Comparison of ENCODE assay signal across 1 cellular context in the genomic region with DNA sequence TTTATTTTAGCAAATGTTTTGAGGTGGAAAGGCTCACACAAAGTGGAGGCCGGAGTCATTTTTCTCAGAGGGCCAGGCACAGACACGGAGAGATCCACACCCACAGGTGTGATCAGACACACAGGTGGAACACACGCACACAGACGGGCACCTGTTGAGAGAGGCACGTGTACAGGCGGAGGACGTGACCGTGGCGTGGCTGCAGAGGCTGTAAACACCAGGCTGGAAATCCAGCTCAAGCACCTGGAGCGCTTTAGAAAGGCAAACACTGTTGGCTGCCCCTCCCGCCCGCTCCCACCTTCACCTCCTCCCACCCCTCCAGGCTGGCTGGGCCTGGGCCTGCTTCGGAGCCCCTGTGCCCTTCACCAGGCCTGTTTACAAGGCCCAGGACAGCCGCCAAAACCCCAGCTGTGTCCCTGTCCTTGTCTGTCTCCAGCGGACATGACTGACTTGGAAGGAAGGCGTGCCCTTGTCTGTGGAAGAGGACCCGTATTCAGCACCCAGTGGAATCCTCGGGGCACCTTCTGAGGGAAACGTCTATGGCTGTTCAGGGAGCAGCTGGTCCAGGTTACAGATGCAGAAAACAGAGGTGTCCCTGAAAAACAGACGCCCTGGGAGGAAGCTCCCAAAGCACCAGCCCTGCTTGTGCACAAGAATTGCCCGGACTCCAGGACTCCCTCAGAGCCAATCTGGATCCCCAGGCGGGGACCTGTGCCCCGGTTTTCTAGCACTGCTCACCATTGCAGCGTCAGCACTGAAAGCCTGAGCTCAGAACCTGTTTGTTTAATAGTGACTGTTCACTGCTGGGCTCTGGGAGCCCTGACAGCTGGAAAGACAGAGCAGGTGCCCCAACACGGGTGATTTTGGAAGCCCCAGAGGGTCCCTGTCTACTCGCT.
TF ChIP-seq lines count a peak whose summit lies in the region.

No MANE protein-coding gene starts in this region.

TF ChIP-seq in K562, 482 proteins besides CTCF, POLR2A, EP300 and RAD21 (continued from another document):
- TF ChIP-seq, protein P1, sequence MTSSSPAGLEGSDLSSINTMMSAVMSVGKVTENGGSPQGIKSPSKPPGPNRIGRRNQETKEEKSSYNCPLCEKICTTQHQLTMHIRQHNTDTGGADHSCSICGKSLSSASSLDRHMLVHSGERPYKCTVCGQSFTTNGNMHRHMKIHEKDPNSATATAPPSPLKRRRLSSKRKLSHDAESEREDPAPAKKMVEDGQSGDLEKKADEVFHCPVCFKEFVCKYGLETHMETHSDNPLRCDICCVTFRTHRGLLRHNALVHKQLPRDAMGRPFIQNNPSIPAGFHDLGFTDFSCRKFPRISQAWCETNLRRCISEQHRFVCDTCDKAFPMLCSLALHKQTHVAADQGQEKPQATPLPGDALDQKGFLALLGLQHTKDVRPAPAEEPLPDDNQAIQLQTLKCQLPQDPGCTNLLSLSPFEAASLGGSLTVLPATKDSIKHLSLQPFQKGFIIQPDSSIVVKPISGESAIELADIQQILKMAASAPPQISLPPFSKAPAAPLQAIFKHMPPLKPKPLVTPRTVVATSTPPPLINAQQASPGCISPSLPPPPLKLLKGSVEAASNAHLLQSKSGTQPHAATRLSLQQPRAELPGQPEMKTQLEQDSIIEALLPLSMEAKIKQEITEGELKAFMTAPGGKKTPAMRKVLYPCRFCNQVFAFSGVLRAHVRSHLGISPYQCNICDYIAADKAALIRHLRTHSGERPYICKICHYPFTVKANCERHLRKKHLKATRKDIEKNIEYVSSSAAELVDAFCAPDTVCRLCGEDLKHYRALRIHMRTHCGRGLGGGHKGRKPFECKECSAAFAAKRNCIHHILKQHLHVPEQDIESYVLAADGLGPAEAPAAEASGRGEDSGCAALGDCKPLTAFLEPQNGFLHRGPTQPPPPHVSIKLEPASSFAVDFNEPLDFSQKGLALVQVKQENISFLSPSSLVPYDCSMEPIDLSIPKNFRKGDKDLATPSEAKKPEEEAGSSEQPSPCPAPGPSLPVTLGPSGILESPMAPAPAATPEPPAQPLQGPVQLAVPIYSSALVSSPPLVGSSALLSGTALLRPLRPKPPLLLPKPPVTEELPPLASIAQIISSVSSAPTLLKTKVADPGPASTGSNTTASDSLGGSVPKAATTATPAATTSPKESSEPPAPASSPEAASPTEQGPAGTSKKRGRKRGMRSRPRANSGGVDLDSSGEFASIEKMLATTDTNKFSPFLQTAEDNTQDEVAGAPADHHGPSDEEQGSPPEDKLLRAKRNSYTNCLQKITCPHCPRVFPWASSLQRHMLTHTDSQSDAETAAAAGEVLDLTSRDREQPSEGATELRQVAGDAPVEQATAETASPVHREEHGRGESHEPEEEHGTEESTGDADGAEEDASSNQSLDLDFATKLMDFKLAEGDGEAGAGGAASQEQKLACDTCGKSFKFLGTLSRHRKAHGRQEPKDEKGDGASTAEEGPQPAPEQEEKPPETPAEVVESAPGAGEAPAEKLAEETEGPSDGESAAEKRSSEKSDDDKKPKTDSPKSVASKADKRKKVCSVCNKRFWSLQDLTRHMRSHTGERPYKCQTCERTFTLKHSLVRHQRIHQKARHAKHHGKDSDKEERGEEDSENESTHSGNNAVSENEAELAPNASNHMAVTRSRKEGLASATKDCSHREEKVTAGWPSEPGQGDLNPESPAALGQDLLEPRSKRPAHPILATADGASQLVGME (CRISPR knock-in tag; IDR thresholded peaks at IDR 0.05), result 0 out of 2 replicates have a peak, but pooled peaks have one; percentile 16
- TF ChIP-seq ZNF175 (CRISPR knock-in tag; IDR thresholded peaks at IDR 0.05; ENCODE audit: low read depth), result peak; percentile 24; the same call in 1 of the 2 replicates
- TF ChIP-seq, protein P2, sequence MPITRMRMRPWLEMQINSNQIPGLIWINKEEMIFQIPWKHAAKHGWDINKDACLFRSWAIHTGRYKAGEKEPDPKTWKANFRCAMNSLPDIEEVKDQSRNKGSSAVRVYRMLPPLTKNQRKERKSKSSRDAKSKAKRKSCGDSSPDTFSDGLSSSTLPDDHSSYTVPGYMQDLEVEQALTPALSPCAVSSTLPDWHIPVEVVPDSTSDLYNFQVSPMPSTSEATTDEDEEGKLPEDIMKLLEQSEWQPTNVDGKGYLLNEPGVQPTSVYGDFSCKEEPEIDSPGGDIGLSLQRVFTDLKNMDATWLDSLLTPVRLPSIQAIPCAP (CRISPR knock-in tag; IDR thresholded peaks at IDR 0.05; ENCODE audit: borderline replicate concordance), result no peak
- TF ChIP-seq, protein P3, sequence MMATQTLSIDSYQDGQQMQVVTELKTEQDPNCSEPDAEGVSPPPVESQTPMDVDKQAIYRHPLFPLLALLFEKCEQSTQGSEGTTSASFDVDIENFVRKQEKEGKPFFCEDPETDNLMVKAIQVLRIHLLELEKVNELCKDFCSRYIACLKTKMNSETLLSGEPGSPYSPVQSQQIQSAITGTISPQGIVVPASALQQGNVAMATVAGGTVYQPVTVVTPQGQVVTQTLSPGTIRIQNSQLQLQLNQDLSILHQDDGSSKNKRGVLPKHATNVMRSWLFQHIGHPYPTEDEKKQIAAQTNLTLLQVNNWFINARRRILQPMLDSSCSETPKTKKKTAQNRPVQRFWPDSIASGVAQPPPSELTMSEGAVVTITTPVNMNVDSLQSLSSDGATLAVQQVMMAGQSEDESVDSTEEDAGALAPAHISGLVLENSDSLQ (IDR thresholded peaks at IDR 0.05), result no peak
- no peak for TF ChIP-seq TAL1 (IDR thresholded peaks at IDR 0.05)
- 0 out of 2 replicates have a peak, but pooled peaks have one; percentile 8 for TF ChIP-seq ZNF583 (CRISPR knock-in tag; IDR thresholded peaks at IDR 0.05)
- TF ChIP-seq, protein P4, sequence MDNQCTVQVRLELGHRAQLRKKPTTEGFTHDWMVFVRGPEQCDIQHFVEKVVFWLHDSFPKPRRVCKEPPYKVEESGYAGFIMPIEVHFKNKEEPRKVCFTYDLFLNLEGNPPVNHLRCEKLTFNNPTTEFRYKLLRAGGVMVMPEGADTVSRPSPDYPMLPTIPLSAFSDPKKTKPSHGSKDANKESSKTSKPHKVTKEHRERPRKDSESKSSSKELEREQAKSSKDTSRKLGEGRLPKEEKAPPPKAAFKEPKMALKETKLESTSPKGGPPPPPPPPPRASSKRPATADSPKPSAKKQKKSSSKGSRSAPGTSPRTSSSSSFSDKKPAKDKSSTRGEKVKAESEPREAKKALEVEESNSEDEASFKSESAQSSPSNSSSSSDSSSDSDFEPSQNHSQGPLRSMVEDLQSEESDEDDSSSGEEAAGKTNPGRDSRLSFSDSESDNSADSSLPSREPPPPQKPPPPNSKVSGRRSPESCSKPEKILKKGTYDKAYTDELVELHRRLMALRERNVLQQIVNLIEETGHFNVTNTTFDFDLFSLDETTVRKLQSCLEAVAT (IDR thresholded peaks at IDR 0.05), result no peak
- no peak for TF ChIP-seq ZNF124 (CRISPR knock-in tag; IDR thresholded peaks at IDR 0.05)
- no peak for TF ChIP-seq L3MBTL2 (IDR thresholded peaks at IDR 0.05)
- TF ChIP-seq, protein P5, sequence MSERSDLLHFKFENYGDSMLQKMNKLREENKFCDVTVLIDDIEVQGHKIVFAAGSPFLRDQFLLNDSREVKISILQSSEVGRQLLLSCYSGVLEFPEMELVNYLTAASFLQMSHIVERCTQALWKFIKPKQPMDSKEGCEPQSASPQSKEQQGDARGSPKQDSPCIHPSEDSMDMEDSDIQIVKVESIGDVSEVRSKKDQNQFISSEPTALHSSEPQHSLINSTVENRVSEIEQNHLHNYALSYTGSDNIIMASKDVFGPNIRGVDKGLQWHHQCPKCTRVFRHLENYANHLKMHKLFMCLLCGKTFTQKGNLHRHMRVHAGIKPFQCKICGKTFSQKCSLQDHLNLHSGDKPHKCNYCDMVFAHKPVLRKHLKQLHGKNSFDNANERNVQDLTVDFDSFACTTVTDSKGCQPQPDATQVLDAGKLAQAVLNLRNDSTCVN (CRISPR knock-in tag; IDR thresholded peaks at IDR 0.05), result no peak
- no peak for TF ChIP-seq MYC (IDR thresholded peaks at IDR 0.05; ENCODE audit: low read depth, low read length)
- peak; percentile 60; the same call in 1 of the 2 replicates for TF ChIP-seq MYC (CRISPR knock-in tag; IDR thresholded peaks at IDR 0.05; ENCODE audit: borderline replicate concordance, low read depth)
- TF ChIP-seq, protein P6, sequence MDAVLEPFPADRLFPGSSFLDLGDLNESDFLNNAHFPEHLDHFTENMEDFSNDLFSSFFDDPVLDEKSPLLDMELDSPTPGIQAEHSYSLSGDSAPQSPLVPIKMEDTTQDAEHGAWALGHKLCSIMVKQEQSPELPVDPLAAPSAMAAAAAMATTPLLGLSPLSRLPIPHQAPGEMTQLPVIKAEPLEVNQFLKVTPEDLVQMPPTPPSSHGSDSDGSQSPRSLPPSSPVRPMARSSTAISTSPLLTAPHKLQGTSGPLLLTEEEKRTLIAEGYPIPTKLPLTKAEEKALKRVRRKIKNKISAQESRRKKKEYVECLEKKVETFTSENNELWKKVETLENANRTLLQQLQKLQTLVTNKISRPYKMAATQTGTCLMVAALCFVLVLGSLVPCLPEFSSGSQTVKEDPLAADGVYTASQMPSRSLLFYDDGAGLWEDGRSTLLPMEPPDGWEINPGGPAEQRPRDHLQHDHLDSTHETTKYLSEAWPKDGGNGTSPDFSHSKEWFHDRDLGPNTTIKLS (IDR thresholded peaks at IDR 0.05; ENCODE audit: borderline replicate concordance, low read depth), result no peak
- TF ChIP-seq, protein P7, sequence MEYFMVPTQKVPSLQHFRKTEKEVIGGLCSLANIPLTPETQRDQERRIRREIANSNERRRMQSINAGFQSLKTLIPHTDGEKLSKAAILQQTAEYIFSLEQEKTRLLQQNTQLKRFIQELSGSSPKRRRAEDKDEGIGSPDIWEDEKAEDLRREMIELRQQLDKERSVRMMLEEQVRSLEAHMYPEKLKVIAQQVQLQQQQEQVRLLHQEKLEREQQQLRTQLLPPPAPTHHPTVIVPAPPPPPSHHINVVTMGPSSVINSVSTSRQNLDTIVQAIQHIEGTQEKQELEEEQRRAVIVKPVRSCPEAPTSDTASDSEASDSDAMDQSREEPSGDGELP (CRISPR knock-in tag; IDR thresholded peaks at IDR 0.05; ENCODE audit: borderline replicate concordance), result no peak
- 0 out of 2 replicates have a peak, but pooled peaks have one; percentile 5 for TF ChIP-seq ZNF197 (CRISPR knock-in tag; IDR thresholded peaks at IDR 0.05; ENCODE audit: low read depth)
- no peak for TF ChIP-seq FOXA1 (IDR thresholded peaks at IDR 0.05; ENCODE audit: borderline replicate concordance)
- TF ChIP-seq, protein P8, sequence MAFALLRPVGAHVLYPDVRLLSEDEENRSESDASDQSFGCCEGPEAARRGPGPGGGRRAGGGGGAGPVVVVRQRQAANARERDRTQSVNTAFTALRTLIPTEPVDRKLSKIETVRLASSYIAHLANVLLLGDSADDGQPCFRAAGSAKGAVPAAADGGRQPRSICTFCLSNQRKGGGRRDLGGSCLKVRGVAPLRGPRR (CRISPR knock-in tag; IDR thresholded peaks at IDR 0.05), result no peak
- TF ChIP-seq, protein P9, sequence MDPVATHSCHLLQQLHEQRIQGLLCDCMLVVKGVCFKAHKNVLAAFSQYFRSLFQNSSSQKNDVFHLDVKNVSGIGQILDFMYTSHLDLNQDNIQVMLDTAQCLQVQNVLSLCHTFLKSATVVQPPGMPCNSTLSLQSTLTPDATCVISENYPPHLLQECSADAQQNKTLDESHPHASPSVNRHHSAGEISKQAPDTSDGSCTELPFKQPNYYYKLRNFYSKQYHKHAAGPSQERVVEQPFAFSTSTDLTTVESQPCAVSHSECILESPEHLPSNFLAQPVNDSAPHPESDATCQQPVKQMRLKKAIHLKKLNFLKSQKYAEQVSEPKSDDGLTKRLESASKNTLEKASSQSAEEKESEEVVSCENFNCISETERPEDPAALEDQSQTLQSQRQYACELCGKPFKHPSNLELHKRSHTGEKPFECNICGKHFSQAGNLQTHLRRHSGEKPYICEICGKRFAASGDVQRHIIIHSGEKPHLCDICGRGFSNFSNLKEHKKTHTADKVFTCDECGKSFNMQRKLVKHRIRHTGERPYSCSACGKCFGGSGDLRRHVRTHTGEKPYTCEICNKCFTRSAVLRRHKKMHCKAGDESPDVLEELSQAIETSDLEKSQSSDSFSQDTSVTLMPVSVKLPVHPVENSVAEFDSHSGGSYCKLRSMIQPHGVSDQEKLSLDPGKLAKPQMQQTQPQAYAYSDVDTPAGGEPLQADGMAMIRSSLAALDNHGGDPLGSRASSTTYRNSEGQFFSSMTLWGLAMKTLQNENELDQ (CRISPR knock-in tag; IDR thresholded peaks at IDR 0.05; ENCODE audit: borderline replicate concordance), result no peak
- TF ChIP-seq WHSC1 (IDR thresholded peaks at IDR 0.05; ENCODE audit: low read length), result peak; percentile 50
- TF ChIP-seq, protein P10, sequence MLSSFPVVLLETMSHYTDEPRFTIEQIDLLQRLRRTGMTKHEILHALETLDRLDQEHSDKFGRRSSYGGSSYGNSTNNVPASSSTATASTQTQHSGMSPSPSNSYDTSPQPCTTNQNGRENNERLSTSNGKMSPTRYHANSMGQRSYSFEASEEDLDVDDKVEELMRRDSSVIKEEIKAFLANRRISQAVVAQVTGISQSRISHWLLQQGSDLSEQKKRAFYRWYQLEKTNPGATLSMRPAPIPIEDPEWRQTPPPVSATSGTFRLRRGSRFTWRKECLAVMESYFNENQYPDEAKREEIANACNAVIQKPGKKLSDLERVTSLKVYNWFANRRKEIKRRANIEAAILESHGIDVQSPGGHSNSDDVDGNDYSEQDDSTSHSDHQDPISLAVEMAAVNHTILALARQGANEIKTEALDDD (IDR thresholded peaks at IDR 0.05), result no peak
- TF ChIP-seq NFIX (CRISPR knock-in tag; IDR thresholded peaks at IDR 0.05; ENCODE audit: low read depth), result no peak
- no peak for TF ChIP-seq ZBTB8A (IDR thresholded peaks at IDR 0.05; ENCODE audit: partially characterized antibody)
- peak; percentile 49 for TF ChIP-seq RBFOX2 (IDR thresholded peaks at IDR 0.05; ENCODE audit: low read depth, low read length)
- no peak for TF ChIP-seq NBN (IDR thresholded peaks at IDR 0.05; ENCODE audit: low read depth)
- TF ChIP-seq, protein P11, sequence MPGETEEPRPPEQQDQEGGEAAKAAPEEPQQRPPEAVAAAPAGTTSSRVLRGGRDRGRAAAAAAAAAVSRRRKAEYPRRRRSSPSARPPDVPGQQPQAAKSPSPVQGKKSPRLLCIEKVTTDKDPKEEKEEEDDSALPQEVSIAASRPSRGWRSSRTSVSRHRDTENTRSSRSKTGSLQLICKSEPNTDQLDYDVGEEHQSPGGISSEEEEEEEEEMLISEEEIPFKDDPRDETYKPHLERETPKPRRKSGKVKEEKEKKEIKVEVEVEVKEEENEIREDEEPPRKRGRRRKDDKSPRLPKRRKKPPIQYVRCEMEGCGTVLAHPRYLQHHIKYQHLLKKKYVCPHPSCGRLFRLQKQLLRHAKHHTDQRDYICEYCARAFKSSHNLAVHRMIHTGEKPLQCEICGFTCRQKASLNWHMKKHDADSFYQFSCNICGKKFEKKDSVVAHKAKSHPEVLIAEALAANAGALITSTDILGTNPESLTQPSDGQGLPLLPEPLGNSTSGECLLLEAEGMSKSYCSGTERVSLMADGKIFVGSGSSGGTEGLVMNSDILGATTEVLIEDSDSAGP (CRISPR knock-in tag; IDR thresholded peaks at IDR 0.05), result no peak
- TF ChIP-seq, protein P12, sequence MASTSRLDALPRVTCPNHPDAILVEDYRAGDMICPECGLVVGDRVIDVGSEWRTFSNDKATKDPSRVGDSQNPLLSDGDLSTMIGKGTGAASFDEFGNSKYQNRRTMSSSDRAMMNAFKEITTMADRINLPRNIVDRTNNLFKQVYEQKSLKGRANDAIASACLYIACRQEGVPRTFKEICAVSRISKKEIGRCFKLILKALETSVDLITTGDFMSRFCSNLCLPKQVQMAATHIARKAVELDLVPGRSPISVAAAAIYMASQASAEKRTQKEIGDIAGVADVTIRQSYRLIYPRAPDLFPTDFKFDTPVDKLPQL (IDR thresholded peaks at IDR 0.05; ENCODE audit: extremely low read depth, insufficient read length), result no peak
